In the genomic region with DNA sequence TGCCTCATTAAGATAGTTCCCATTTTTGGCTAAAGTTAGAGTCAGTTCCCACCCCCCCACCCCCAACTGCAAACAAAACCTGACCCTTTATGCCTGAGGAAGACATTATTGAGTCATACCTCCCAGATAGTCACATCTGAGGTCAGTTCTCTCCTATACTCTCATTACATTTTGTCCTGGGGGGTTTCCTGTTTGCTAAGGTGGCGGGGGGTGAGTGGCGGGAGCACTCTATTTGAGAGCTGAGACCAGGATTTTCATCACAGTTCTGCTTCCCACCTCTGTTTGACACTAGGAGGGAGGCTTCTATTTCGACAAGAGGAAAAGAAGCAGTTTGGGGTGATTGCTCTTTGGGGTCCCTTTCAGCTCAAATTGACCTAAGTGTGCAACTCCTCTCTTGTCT, we compare ENCODE assay signal across 18 cellular contexts. TPM values are rescaled to one million over a fixed set of nuclear protein-coding genes. Genes with fewer than 3 reads are reported as not detected.
DNase-seq lines count a peak whose midpoint lies in the region; ATAC-seq and TF ChIP-seq lines count a peak whose summit lies in the region.
"Had no signal": no experiment of that assay in that cellular context is flagged by ENCODE, and none has a peak within 500 bp of the region (broad histone marks: within the 10 kb centered on the region; RNA-seq: fewer than 3 reads in every experiment).

No MANE protein-coding gene starts in this region.

- no peaks in the 10 kb centered on the region for H3K27me3 ChIP-seq in effector memory CD4-positive, alpha-beta T cell (replicated peaks; ENCODE audit: control insufficient read depth, insufficient read depth, low read length, poor library complexity, severe bottlenecking)
- H3K27me3 ChIP-seq: Peyer's patch had no signal

- H3K4me1 ChIP-seq in effector memory CD4-positive, alpha-beta T cell (ENCODE audit: control insufficient read depth, insufficient read depth, low read length, poor library complexity, severe bottlenecking), result no peaks in the 10 kb centered on the region
- H3K4me1 ChIP-seq: HAP-1, Peyer's patch had no signal

- no peaks in the 10 kb centered on the region for H3K9me3 ChIP-seq in effector memory CD4-positive, alpha-beta T cell (ENCODE audit: control insufficient read depth, low read length)
- H3K9me3 ChIP-seq: HAP-1, Peyer's patch had no signal

- TF ChIP-seq CTCF in astrocyte of the spinal cord (IDR thresholded peaks at IDR 0.05; ENCODE audit: low read depth, low read length), result no peak

- no peak overlapping the region for H3K4me3 ChIP-seq in astrocyte of the spinal cord (ENCODE audit: low read depth, low read length)
- no peak overlapping the region for H3K4me3 ChIP-seq in skeletal muscle cell (ENCODE audit: low read depth, low read length)
- no peak overlapping the region for H3K4me3 ChIP-seq in effector memory CD4-positive, alpha-beta T cell (ENCODE audit: insufficient read depth, low read depth, low read length, poor library complexity, severe bottlenecking)
- H3K4me3 ChIP-seq: HAP-1, Peyer's patch had no signal

- DNase-seq in HT1080 (ENCODE audit: low read depth) (peak; percentile 71), NOMO-1 (lab: John Stamatoyannopoulos, UW; ENCODE audit: unreplicated experiment in 2 of 2) (peak; percentile 43 to 59), astrocyte of the spinal cord (ENCODE audit: low read depth, low spot score) (peak; percentile 43), skeletal muscle cell (ENCODE audit: low read depth) (peak; percentile 26), cerebellum (ENCODE audit: low spot score) (no peak)
- DNase-seq in activated T-cell treated with anti-CD3 and anti-CD28 coated beads, Interleukin-2, amount 50 U/mL, for 1 hour, result no peak
- no peak for DNase-seq in effector memory CD4-positive, alpha-beta T cell
- DNase-seq: CD4-positive, alpha-beta T cell; Karpas-422; MM.1S; NCI-H1436; NCI-H2029 treated with DMSO at 0.1 percent for 48 hours; NCI-H2171 treated with DMSO at 0.1 percent for 48 hours; NCI-H446 treated with DMSO at 0.1 percent for 48 hours; Peyer's patch; T-helper 2 cell had no signal

- H3K36me3 ChIP-seq in effector memory CD4-positive, alpha-beta T cell (ENCODE audit: control insufficient read depth, insufficient read depth, low read length), result no peaks in the 10 kb centered on the region
- H3K36me3 ChIP-seq: HAP-1, Peyer's patch had no signal

- no peak for ATAC-seq in HG03039 (IDR thresholded peaks at IDR 0.05; ENCODE audit: unreplicated experiment)

- in situ Hi-C loops in astrocyte of the spinal cord (cut with HindIII; ENCODE audit: low sequenced_read_pairs), result no loop called here

- no peak overlapping the region for H3K27ac ChIP-seq in effector memory CD4-positive, alpha-beta T cell (ENCODE audit: insufficient read depth, low read length, poor library complexity, severe bottlenecking)
- H3K27ac ChIP-seq: Peyer's patch had no signal

RNA-seq across cellular contexts. Expression of gene ICE1, which starts 59.4 kb away (rescaled TPM):
- 31.5 and 38.1 TPM in 2 replicates for total RNA-seq in HT1080 (2014; rRNA removed; shearing (Covaris generic))
- 17.7 and 22.2 TPM in 2 replicates for polyA plus RNA-seq in HT1080 (2015; cell fraction: cytosol; rRNA removed)
- polyA plus RNA-seq in HT1080 (2015; cell fraction: nucleus; rRNA removed), result 38.4 and 39.7 TPM in 2 replicates
- 48.3 TPM for total RNA-seq in cerebellum

Comparison
In these comparisons a context has a peak if more than half of its experiments do, and no peak if none do; other contexts are left out.
1. DNase-seq: peak in HT1080 (single experiment), NOMO-1 (2 of 2), astrocyte of the spinal cord (single experiment) and skeletal muscle cell (single experiment); none in activated T-cell treated with anti-CD3 and anti-CD28 coated beads, Interleukin-2, amount 50 U/mL, for 1 hour (single experiment), cerebellum (single experiment) and effector memory CD4-positive, alpha-beta T cell (0 of 3).